In the genomic region with DNA sequence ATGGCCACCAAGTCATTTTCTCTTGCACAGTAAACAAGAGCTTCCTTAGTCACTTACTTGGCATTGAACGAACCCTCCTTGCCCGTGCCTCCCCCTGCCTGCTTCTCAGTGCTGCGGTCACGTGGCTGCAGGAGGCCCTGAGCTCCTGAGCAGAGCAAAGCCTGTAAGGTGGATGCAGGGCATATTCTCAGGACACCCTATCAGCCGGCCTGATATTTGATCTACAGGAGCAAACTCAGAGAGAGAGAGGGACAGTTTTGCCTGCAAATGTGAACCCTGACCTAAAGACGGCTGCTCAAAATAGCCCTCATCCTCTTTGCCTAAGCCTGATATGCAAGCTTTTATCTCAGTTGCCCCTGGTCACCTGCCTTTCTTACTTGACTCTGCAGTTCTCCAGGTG, we compare ENCODE assay signal across 10 cellular contexts.
DNase-seq lines count a peak whose midpoint lies in the region; ATAC-seq and TF ChIP-seq lines count a peak whose summit lies in the region.
"Had no signal": no experiment of that assay in that cellular context is flagged by ENCODE, and none has a peak within 500 bp of the region (broad histone marks: within the 10 kb centered on the region; RNA-seq: fewer than 3 reads in every experiment).

No MANE protein-coding gene starts in this region.

- H3K4me3 Mint-ChIP-seq in activated CD4-positive, alpha-beta memory T cell treated with anti-CD3 and anti-CD28 coated beads, Interleukin-2, amount 10 ng/mL, durations not matched to agents 7 days and 5 days = no peak overlapping the region
- H3K4me3 Mint-ChIP-seq: activated CD8-positive, alpha-beta T cell treated with anti-CD3 and anti-CD28 coated beads for 36 hours; natural killer cell had no signal

- no peaks in the 10 kb centered on the region for H3K9me3 Mint-ChIP-seq in activated CD4-positive, alpha-beta memory T cell treated with anti-CD3 and anti-CD28 coated beads, Interleukin-2, amount 10 ng/mL, durations not matched to agents 7 days and 5 days
- H3K9me3 Mint-ChIP-seq: activated CD8-positive, alpha-beta T cell treated with anti-CD3 and anti-CD28 coated beads for 36 hours; natural killer cell had no signal

- intact Hi-C loops in stomach (cut with DNase I; ENCODE audit: low total_unique reads) = no loop called here

- 21% methylated on average over 6 of the region's 6 CpGs for WGBS in hepatocyte (ENCODE audit: low lambda C conversion rate, missing lambda C conversion rate)
- WGBS in stomach, 5 donors = 9 to 25% (median 10%) methylated on average over 6 of the region's 6 CpGs

- H3K4me3 ChIP-seq in WERI-Rb-1 (ENCODE audit: low read depth, low read length) = no peak overlapping the region
- no peak overlapping the region for H3K4me3 ChIP-seq in hepatocyte
- H3K4me3 ChIP-seq in stomach = no peak overlapping the region

- peak; percentile 51 for DNase-seq in NCI-H82 (lab: John Stamatoyannopoulos, UW)
- no peak for DNase-seq in NCI-H82 treated with DMSO at 0.1 percent for 48 hours (lab: John Stamatoyannopoulos, UW; ENCODE audit: unreplicated experiment)
- DNase-seq in WERI-Rb-1 = peak; percentile 70
- DNase-seq in hepatocyte (ENCODE audit: low spot score) = peak; percentile 75
- peak; percentile 74 for DNase-seq in stomach
- no peak for DNase-seq in GM13977 (ENCODE audit: low spot score)
- no peak for DNase-seq in activated CD4-positive, alpha-beta memory T cell treated with anti-CD3 and anti-CD28 coated beads, Interleukin-2, amount 10 ng/mL, durations not matched to agents 7 days and 5 days
- DNase-seq: activated CD8-positive, alpha-beta T cell treated with anti-CD3 and anti-CD28 coated beads for 36 hours; natural killer cell had no signal

- no peaks in the 10 kb centered on the region for H4K20me1 ChIP-seq in hepatocyte (ENCODE audit: insufficient read depth, poor library complexity, severe bottlenecking)

- no peak overlapping the region for H3K27ac Mint-ChIP-seq in activated CD4-positive, alpha-beta memory T cell treated with anti-CD3 and anti-CD28 coated beads, Interleukin-2, amount 10 ng/mL, durations not matched to agents 7 days and 5 days
- H3K27ac Mint-ChIP-seq: activated CD8-positive, alpha-beta T cell treated with anti-CD3 and anti-CD28 coated beads for 36 hours; natural killer cell had no signal

- H3K27me3 Mint-ChIP-seq in activated CD4-positive, alpha-beta memory T cell treated with anti-CD3 and anti-CD28 coated beads, Interleukin-2, amount 10 ng/mL, durations not matched to agents 7 days and 5 days = no peaks in the 10 kb centered on the region
- H3K27me3 Mint-ChIP-seq: activated CD8-positive, alpha-beta T cell treated with anti-CD3 and anti-CD28 coated beads for 36 hours had no signal

- H3K4me2 ChIP-seq in hepatocyte = no peak overlapping the region

- TF ChIP-seq CTCF in WERI-Rb-1 (IDR thresholded peaks at IDR 0.05; ENCODE audit: low read depth, low read length) (no peak), hepatocyte (IDR thresholded peaks at IDR 0.05; ENCODE audit: poor library complexity) (no peak), stomach (IDR thresholded peaks at IDR 0.05) (no peak), GM13977 (IDR thresholded peaks at IDR 0.05; ENCODE audit: extremely low read depth, insufficient read depth, missing control alignments) (no peak)

- CTCF ChIA-PET in activated CD4-positive, alpha-beta memory T cell treated with anti-CD3 and anti-CD28 coated beads, Interleukin-2, amount 10 ng/mL, durations not matched to agents 7 days and 5 days (lab: Charles Lee) = interaction anchor here (0.6 kb wide), 1 partner anchor 180 kb away, joined by 3 read pairs; no protein-coding TSS in a partner anchor

- H3K9me3 ChIP-seq in WERI-Rb-1 (ENCODE audit: severe bottlenecking) (no peaks in the 10 kb centered on the region), hepatocyte (ENCODE audit: low read depth) (no peaks in the 10 kb centered on the region), stomach (no peaks in the 10 kb centered on the region)

- H2AFZ ChIP-seq in hepatocyte = no peak overlapping the region

- ATAC-seq in GM18873 (IDR thresholded peaks at IDR 0.05; ENCODE audit: low FRiP score, unreplicated experiment) = no peak
- ATAC-seq: activated CD8-positive, alpha-beta T cell treated with anti-CD3 and anti-CD28 coated beads for 36 hours had no signal

- in situ Hi-C loops in GM13977 (cut with MboI; ENCODE audit: low pct_unique_long_range_greater_than_20kb, low sequenced_read_pairs, unreplicated experiment) = no loop called here

- no peak for TF ChIP-seq EP300 in stomach (IDR thresholded peaks at IDR 0.05)

- H3K27me3 ChIP-seq in WERI-Rb-1 (ENCODE audit: insufficient read depth, low read depth, severe bottlenecking) (no peaks in the 10 kb centered on the region), hepatocyte (no peaks in the 10 kb centered on the region), stomach (no peaks in the 10 kb centered on the region)

- no peaks in the 10 kb centered on the region for H3K4me1 Mint-ChIP-seq in activated CD4-positive, alpha-beta memory T cell treated with anti-CD3 and anti-CD28 coated beads, Interleukin-2, amount 10 ng/mL, durations not matched to agents 7 days and 5 days

- H3K36me3 Mint-ChIP-seq in activated CD4-positive, alpha-beta memory T cell treated with anti-CD3 and anti-CD28 coated beads, Interleukin-2, amount 10 ng/mL, durations not matched to agents 7 days and 5 days (ENCODE audit: low read depth) = peaks cover 23% of the 10 kb centered on the region

- no peak for TF ChIP-seq POLR2A in stomach (IDR thresholded peaks at IDR 0.05)

- H3K9me2 ChIP-seq in hepatocyte (replicated peaks; ENCODE audit: insufficient read depth) = no peaks in the 10 kb centered on the region

- POLR2A ChIA-PET in activated CD4-positive, alpha-beta memory T cell treated with anti-CD3 and anti-CD28 coated beads, Interleukin-2, amount 10 ng/mL, durations not matched to agents 7 days and 5 days (lab: Charles Lee) = no interaction called here

- H3K36me3 ChIP-seq in WERI-Rb-1 (peaks cover 3% of the 10 kb centered on the region; the same call in 1 of the 2 replicates), hepatocyte (replicated peaks; ENCODE audit: insufficient read depth, low read depth) (no peaks in the 10 kb centered on the region), stomach (peaks cover 3 to 32% (median 28%) of the 10 kb centered on the region in 4 donors)

- peaks cover 6% of the 10 kb centered on the region for H3K4me1 ChIP-seq in hepatocyte (ENCODE audit: insufficient read depth)
- peaks cover 0 to 16% (median 9%) of the 10 kb centered on the region in 4 donors for H3K4me1 ChIP-seq in stomach

- H3K27ac ChIP-seq in WERI-Rb-1 = no peak overlapping the region
- no peak overlapping the region for H3K27ac ChIP-seq in hepatocyte
- H3K27ac ChIP-seq in stomach = no peak overlapping the region

- H3K79me2 ChIP-seq in hepatocyte = no peaks in the 10 kb centered on the region

Comparison
In these comparisons a context has a peak if more than half of its experiments do, and no peak if none do; other contexts are left out.
1. DNase-seq: peak in NCI-H82 (single experiment), WERI-Rb-1 (single experiment), hepatocyte (single experiment) and stomach (single experiment); none in NCI-H82 treated with DMSO at 0.1 percent for 48 hours (single experiment), GM13977 (single experiment) and activated CD4-positive, alpha-beta memory T cell treated with anti-CD3 and anti-CD28 coated beads, Interleukin-2, amount 10 ng/mL, durations not matched to agents 7 days and 5 days (single experiment).